19 cellular contexts compared by ENCODE assay signal in the genomic region with DNA sequence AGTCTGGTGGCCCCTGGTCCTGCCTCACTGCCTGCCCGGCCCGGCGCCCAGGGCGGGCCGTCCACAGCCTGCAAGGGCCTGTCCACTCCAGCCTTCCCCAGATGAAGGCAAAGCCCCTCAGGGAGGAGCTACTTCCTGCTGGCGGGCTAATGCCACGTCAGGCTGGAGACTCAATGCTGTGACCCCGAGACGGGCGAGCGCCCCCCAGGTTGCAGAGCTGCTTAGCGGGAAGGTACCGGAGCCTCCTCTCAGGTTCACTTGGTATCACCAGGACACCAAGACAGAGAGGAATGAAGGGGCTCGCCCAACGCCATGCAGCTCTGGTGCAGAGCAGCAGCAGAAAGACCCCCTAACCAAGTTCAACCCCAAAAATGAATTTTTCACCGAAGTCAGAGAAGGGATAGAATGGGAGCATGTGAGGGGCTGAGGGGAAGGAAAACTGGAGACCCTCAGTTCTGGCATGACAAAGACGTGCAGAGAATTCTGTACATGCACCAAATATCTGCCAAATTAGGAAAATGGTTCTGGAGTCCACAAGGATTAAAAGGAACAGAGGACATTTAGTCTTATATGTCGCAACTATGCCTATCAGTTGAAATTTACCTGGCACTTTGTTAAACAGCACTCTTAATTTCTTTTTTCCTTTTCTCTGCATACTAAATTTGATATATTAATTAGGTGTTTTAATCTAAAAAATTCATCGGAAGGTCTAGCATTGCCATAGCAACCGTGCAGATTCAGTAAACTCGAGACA. TPM values are rescaled to one million over a fixed set of nuclear protein-coding genes. Genes with fewer than 3 reads are reported as not detected.
DNase-seq lines count a peak whose midpoint lies in the region; ATAC-seq and TF ChIP-seq lines count a peak whose summit lies in the region.
"Had no signal": no experiment of that assay in that cellular context is flagged by ENCODE, and none has a peak within 500 bp of the region (broad histone marks: within the 10 kb centered on the region; RNA-seq: fewer than 3 reads in every experiment).

No MANE protein-coding gene starts in this region.

- no peak for TF ChIP-seq POLR2A in IMR-90 (IDR thresholded peaks at IDR 0.05; ENCODE audit: low read depth, low read length)

- ATAC-seq in IMR-90 (ENCODE audit: low read depth) (no peak), HG03159 (IDR thresholded peaks at IDR 0.05; ENCODE audit: unreplicated experiment) (no peak), GM18907 (IDR thresholded peaks at IDR 0.05; ENCODE audit: unreplicated experiment) (no peak)
- ATAC-seq: HCT116, Right ventricle myocardium inferior had no signal

- H3K9me3 ChIP-seq in BLaER1 treated with 17β-estradiol and CSF1 and Interleukin-3, amounts not matched to agents 10 nM and 100 nM (replicated peaks in 1 of 11) = peaks cover 7 to 17% (median 12%) of the 10 kb centered on the region in 11 experiments; a peak in 18 of 22 replicates
- H3K9me3 ChIP-seq in IMR-90 (ENCODE audit: control insufficient read depth, insufficient read depth, low read length) = peaks cover 5% of the 10 kb centered on the region; the same call in 1 of the 2 replicates
- H3K9me3 ChIP-seq: Peyer's patch had no signal

- TF ChIP-seq CTCF in IMR-90 (conservative IDR thresholded peaks at IDR 0.05; ENCODE audit: low read depth, low read length) = no peak

- H2BK5ac ChIP-seq in IMR-90 (ENCODE audit: low read depth, low read length, poor library complexity, severe bottlenecking) = no peak overlapping the region

- no peak overlapping the region for H3K4me3 ChIP-seq in BLaER1 treated with 17β-estradiol and CSF1 and Interleukin-3, amounts not matched to agents 10 nM and 100 nM
- no peak overlapping the region for H3K4me3 ChIP-seq in IMR-90 (ENCODE audit: insufficient read depth, low read depth, low read length)
- H3K4me3 ChIP-seq: GM23248, Peyer's patch, SK-N-MC had no signal

- no peaks in the 10 kb centered on the region for H3K79me1 ChIP-seq in IMR-90 (ENCODE audit: low read depth in 1 of 2, low read length in 2 of 2)

- no peak overlapping the region for H4K91ac ChIP-seq in IMR-90 (ENCODE audit: insufficient read depth, low read depth, low read length)

- peaks cover 27 to 77% (median 71%) of the 10 kb centered on the region in 10 experiments for H3K4me1 ChIP-seq in BLaER1 treated with 17β-estradiol and CSF1 and Interleukin-3, amounts not matched to agents 10 nM and 100 nM
- peaks cover 5% of the 10 kb centered on the region; the same call in 1 of the 2 replicates for H3K4me1 ChIP-seq in IMR-90 (ENCODE audit: control insufficient read depth, insufficient read depth, low read length)

- DNase-seq in IMR-90 (no peak), islet precursor cell (peak; percentile 25), posterior vena cava (ENCODE audit: low spot score) (peak; percentile 72), SIG-M5 (lab: John Stamatoyannopoulos, UW) (no peak)
- DNase-seq: Calu3; CD4-positive, alpha-beta memory T cell; DMS79; GM23248; Kasumi-1; NCI-H187; NCI-H226; NCI-H524 treated with DMSO at 0.1 percent for 48 hours had no signal

- no peak overlapping the region for H4K5ac ChIP-seq in IMR-90 (ENCODE audit: low read depth, low read length)

- H2BK15ac ChIP-seq in IMR-90 (ENCODE audit: low read depth, low read length) = no peak overlapping the region

- H3K56ac ChIP-seq in IMR-90 (ENCODE audit: extremely low read depth, insufficient read depth, low read length) = no peak overlapping the region

- no peak overlapping the region for H3K23ac ChIP-seq in IMR-90 (ENCODE audit: low read depth, low read length)

- H2AFZ ChIP-seq in IMR-90 (replicated peaks; ENCODE audit: low read length, poor library complexity) = no peak overlapping the region
- H2AFZ ChIP-seq: GM23248 had no signal

- no peak overlapping the region for H2BK120ac ChIP-seq in IMR-90 (ENCODE audit: low read depth, low read length)

- H3K4me2 ChIP-seq in BLaER1 treated with 17β-estradiol and CSF1 and Interleukin-3, amounts not matched to agents 10 nM and 100 nM = peak overlapping the region in 6 of 11 experiments; percentile 24 to 97 (median 94); a peak in 7 of 22 replicates
- no peak overlapping the region for H3K4me2 ChIP-seq in IMR-90 (ENCODE audit: low read depth, low read length)

- H3K18ac ChIP-seq in IMR-90 (ENCODE audit: low read depth, low read length) = no peak overlapping the region

- H2AK5ac ChIP-seq in IMR-90 (ENCODE audit: low read depth, low read length) = no peak overlapping the region

- 0 out of 2 replicates have a peak, but pooled peaks cover 3% of the 10 kb centered on the region for H3K9me1 ChIP-seq in IMR-90 (ENCODE audit: insufficient read depth, low read length)

- POLR2A ChIA-PET in IMR-90 (lab: Charles Lee; ENCODE audit: unreplicated experiment) = no interaction called here

- H3K27ac ChIP-seq in BLaER1 treated with 17β-estradiol and CSF1 and Interleukin-3, amounts not matched to agents 10 nM and 100 nM = no peak overlapping the region
- no peak overlapping the region for H3K27ac ChIP-seq in IMR-90 (ENCODE audit: insufficient read depth, low read length)
- H3K27ac ChIP-seq: GM23248, Peyer's patch, SK-N-MC had no signal

- no peak for TF ChIP-seq RAD21 in IMR-90 (IDR thresholded peaks at IDR 0.05; ENCODE audit: low read length)

- H3K27me3 ChIP-seq in BLaER1 treated with 17β-estradiol and CSF1 and Interleukin-3, amounts not matched to agents 10 nM and 100 nM = peaks cover 35 to 81% (median 68%) of the 10 kb centered on the region in 11 experiments
- H3K27me3 ChIP-seq in IMR-90 (ENCODE audit: control insufficient read depth, insufficient read depth, low read length) = peaks cover 28% of the 10 kb centered on the region; the same call in 1 of the 2 replicates
- H3K27me3 ChIP-seq: Peyer's patch had no signal

- peaks cover 0 to 73% (median 30%) of the 10 kb centered on the region in 11 experiments; a peak in 16 of 22 replicates for H4K20me1 ChIP-seq in BLaER1 treated with 17β-estradiol and CSF1 and Interleukin-3, amounts not matched to agents 10 nM and 100 nM
- H4K20me1 ChIP-seq in IMR-90 (ENCODE audit: insufficient read depth, low read length) = no peaks in the 10 kb centered on the region

- H2BK20ac ChIP-seq in IMR-90 (ENCODE audit: low read depth, low read length) = no peak overlapping the region

- in situ Hi-C loops in IMR-90 (cut with MboI; ENCODE audit: low sequenced_read_pairs) = no loop called here

- 90% methylated on average over 2 of the region's 21 CpGs; no CpG with 5 or more reads in 1 of the 2 experiments for WGBS in IMR-90 (ENCODE audit: extremely low coverage in 2 of 2, insufficient read length in 1 of 2), 2 experiments

- no peak overlapping the region for H3K4ac ChIP-seq in IMR-90 (ENCODE audit: low read depth, low read length)

- no peak overlapping the region for H3K9ac ChIP-seq in BLaER1 treated with 17β-estradiol and CSF1 and Interleukin-3, amounts not matched to agents 10 nM and 100 nM
- H3K9ac ChIP-seq in IMR-90 (ENCODE audit: low read depth, low read length) = no peak overlapping the region
- H3K9ac ChIP-seq: GM23248 had no signal

- no TSS peak for BruUV-seq in IMR-90 (replicated peaks; lab: Mats Ljungman, UMichigan)

- intact Hi-C loops in IMR-90 (cut with micrococcal nuclease) = loop anchor here (5.0 kb wide), 1 partner anchor 33 kb away; no protein-coding TSS in a partner anchor
- intact Hi-C loops in posterior vena cava (cut with DNase I) = no loop called here

- dilution Hi-C loops in IMR-90 (cut with HindIII; ENCODE audit: low sequenced_read_pairs, unreplicated experiment) = no loop called here

- CTCF ChIA-PET in IMR-90 (lab: Yijun Ruan, JAX) = no interaction called here

- H3K36me3 ChIP-seq in BLaER1 treated with 17β-estradiol and CSF1 and Interleukin-3, amounts not matched to agents 10 nM and 100 nM = no peaks in the 10 kb centered on the region; a peak in 1 of 22 replicates
- no peaks in the 10 kb centered on the region for H3K36me3 ChIP-seq in IMR-90 (ENCODE audit: control insufficient read depth, insufficient read depth, low read length)
- H3K36me3 ChIP-seq: Peyer's patch had no signal

- H4K8ac ChIP-seq in IMR-90 (ENCODE audit: low read depth in 2 of 2, low read length in 2 of 2) = no peak overlapping the region

- H2AK9ac ChIP-seq in IMR-90 (replicated peaks; ENCODE audit: low read depth, low read length, poor library complexity) = no peak overlapping the region

- H3K14ac ChIP-seq in IMR-90 (replicated peaks; ENCODE audit: low read depth, low read length) = no peak overlapping the region

TF ChIP-seq in IMR-90, 13 proteins besides CTCF, POLR2A, EP300 and RAD21:
- TF ChIP-seq MXI1 (IDR thresholded peaks at IDR 0.05; ENCODE audit: borderline replicate concordance, low read depth, low read length) (no peak), CEBPB (IDR thresholded peaks at IDR 0.05; ENCODE audit: low read depth, low read length) (peak; percentile 43), FOS (IDR thresholded peaks at IDR 0.05; ENCODE audit: low read depth, low read length) (no peak), MAZ (IDR thresholded peaks at IDR 0.05; ENCODE audit: borderline replicate concordance, low read depth, low read length) (no peak)

RNA-seq across cellular contexts. Expression of a gene that starts 2.8 kb away (rescaled TPM):
- total RNA-seq in IMR-90 (2012; rRNA removed) (5.0 TPM in 2 replicates), posterior vena cava (1 to 10 TPM; 6.3 to 9.7 TPM)
- 8.3 and 9.0 TPM in 2 replicates for polyA plus RNA-seq in IMR-90 (2012; rRNA removed)
- polyA plus RNA-seq in IMR-90 (2012; cell fraction: cytosol; rRNA removed) = 10.5 and 10.6 TPM in 2 replicates
- polyA plus RNA-seq in IMR-90 (2012; cell fraction: nucleus; rRNA removed; ENCODE audit: low replicate concordance) = 5.9 and 10.3 TPM in 2 replicates

RNA-seq across cellular contexts. Expression of a gene that starts 27.1 kb away (rescaled TPM):
- 3.6 and 3.8 TPM in 2 replicates for total RNA-seq in IMR-90 (2012; rRNA removed)
- 5.0 and 5.3 TPM in 2 replicates for polyA plus RNA-seq in IMR-90 (2012; rRNA removed)
- 2.7 and 5.5 TPM in 2 replicates for polyA plus RNA-seq in IMR-90 (2012; cell fraction: cytosol; rRNA removed)
- polyA plus RNA-seq in IMR-90 (2012; cell fraction: nucleus; rRNA removed; ENCODE audit: low replicate concordance) = 30.8 and 31.9 TPM in 2 replicates
- total RNA-seq in posterior vena cava = 1 to 10 TPM; 4.7 to 6.5 TPM

Comparison
In these comparisons a context has a peak if more than half of its experiments do, and no peak if none do; other contexts are left out.
1. DNase-seq: peak in islet precursor cell (single experiment) and posterior vena cava (single experiment); none in IMR-90 (single experiment) and SIG-M5 (single experiment).